ENCODE assay signal across 18 cellular contexts in genomic region chr4:41981456-41981855, GRCh38.
"Had no signal": no experiment of that assay in that cellular context is flagged by ENCODE, and none has a peak within 500 bp of the region (broad histone marks: within the 10 kb centered on the region; RNA-seq: fewer than 3 reads in every experiment).

DCAF4L1 (plus strand) TSS chr4:41981756; CDS start chr4:41981793, 37 bp downstream.

- DNase-seq: Karpas-422, KG1, MG63, NCI-H1092 treated with DMSO at 0.1 percent for 48 hours, NCI-H1436, NCI-H187, NCI-H2029, NCI-H2171 treated with DMSO at 0.1 percent for 48 hours, NCI-H524, NCI-H69, NCI-H774, PC-3, SHP77, SK-N-SH, SW 1271, T-cell had no signal

- H3K9ac ChIP-seq: SK-N-SH had no signal

- H3K4me3 ChIP-seq: MG63 had no signal

- H3K36me3 ChIP-seq: MG63 had no signal

- H3K27ac ChIP-seq: RWPE1 had no signal

- H3K9me3 ChIP-seq: MG63, SK-N-SH had no signal

- H3K27me3 ChIP-seq: MG63 had no signal

- ATAC-seq: Panc1, PC-3, T-cell had no signal

- H3K4me2 ChIP-seq: SK-N-SH had no signal
